Comparison of ENCODE assay signal across 8 cellular contexts in the genomic region with DNA sequence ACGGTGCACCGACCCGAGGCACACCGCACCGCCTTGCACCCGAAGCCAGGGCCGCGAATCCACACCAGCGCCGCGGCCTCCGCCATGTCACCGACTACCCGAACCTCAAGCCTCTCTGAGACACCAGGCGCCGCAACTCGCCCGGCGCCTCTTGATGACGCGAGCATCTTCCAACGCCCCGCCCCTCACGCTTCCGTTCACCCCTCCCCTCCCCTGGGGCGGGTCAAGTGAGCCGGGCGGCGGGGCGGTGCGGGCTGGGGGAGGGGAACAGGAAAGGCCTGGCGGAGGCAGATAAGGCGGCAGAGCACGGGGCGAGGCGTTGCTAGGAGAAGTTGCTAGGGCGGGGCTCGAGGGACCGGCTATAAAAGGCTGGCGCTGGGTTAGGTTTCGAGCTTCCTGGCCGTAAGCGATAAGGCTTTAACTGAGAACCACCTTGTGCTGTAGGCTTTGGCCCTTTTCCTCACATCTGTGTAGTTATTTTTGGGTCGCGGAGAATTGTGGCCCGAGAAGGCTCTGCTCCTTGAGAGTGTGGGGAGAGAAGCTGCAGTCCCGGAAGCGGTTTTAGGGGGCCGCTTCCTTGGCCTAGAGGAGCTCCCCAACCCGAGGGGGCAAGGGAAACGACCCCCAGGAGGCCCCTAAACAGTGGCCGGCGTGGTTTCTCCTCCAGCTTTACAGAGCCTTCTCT. TPM values are rescaled to one million over a fixed set of nuclear protein-coding genes. Genes with fewer than 3 reads are reported as not detected.
A peak's percentile ranks its signal among the peaks of the same experiment; 100 is the strongest.
DNase-seq lines count a peak whose midpoint lies in the region; ATAC-seq and TF ChIP-seq lines count a peak whose summit lies in the region.

A gene (minus strand): TSS at position 117 of the 685 bp plus-strand sequence. CDS start 31 bp downstream, at position 86.

- no peaks in the 10 kb centered on the region for H3K27me3 ChIP-seq in BLaER1 treated with 17β-estradiol and CSF1 and Interleukin-3, amounts not matched to agents 10 nM and 100 nM
- H3K27me3 ChIP-seq in left lung = no peaks in the 10 kb centered on the region

- H3K4me3 ChIP-seq in BLaER1 treated with 17β-estradiol and CSF1 and Interleukin-3, amounts not matched to agents 10 nM and 100 nM = peak within 1 kb of the TSS; percentile 78 to 93 (median 84)
- peak within 1 kb of the TSS; percentile 79 to 80 for H3K4me3 ChIP-seq in left lung

- ATAC-seq in GM19351 (IDR thresholded peaks at IDR 0.05; ENCODE audit: unreplicated experiment) (peak; percentile 78), HG03521 (IDR thresholded peaks at IDR 0.05; ENCODE audit: unreplicated experiment) (peak; percentile 84), left lung (peak; percentile 97)

- DNase-seq in NCI-H748 (lab: John Stamatoyannopoulos, UW; ENCODE audit: unreplicated experiment) (peak; percentile 95), dedifferentiated amniotic fluid mesenchymal stem cell (ENCODE audit: extremely low spot score) (peak; percentile 99), left lung (peak; percentile 100)
- DNase-seq in activated CD4-positive, alpha-beta T cell treated with anti-CD3 and anti-CD28 coated beads, Interleukin-2, amount 50 U/mL, for 1 hour = peak; percentile 100
- peak; percentile 99 to 100 for DNase-seq in stimulated activated CD4-positive, alpha-beta T cell treated with anti-CD3 and anti-CD28 coated beads, Interleukin-2, amount 100 ng/mL, for 48 hours

- no peak for TF ChIP-seq CTCF in left lung (IDR thresholded peaks at IDR 0.05)

- H3K4me2 ChIP-seq in BLaER1 treated with 17β-estradiol and CSF1 and Interleukin-3, amounts not matched to agents 10 nM and 100 nM = peak within 1 kb of the TSS; percentile 89 to 98 (median 95)

- H3K36me3 ChIP-seq in BLaER1 treated with 17β-estradiol and CSF1 and Interleukin-3, amounts not matched to agents 10 nM and 100 nM = peaks cover 9 to 22% (median 16%) of the 10 kb centered on the region in 11 experiments
- H3K36me3 ChIP-seq in left lung = peaks cover 0 to 7% of the 10 kb centered on the region in 2 donors

- no peaks in the 10 kb centered on the region for H3K9me3 ChIP-seq in BLaER1 treated with 17β-estradiol and CSF1 and Interleukin-3, amounts not matched to agents 10 nM and 100 nM (replicated peaks in 1 of 11)
- no peaks in the 10 kb centered on the region for H3K9me3 ChIP-seq in left lung

- peak within 1 kb of the TSS; percentile 92 to 100 (median 98) for H3K27ac ChIP-seq in BLaER1 treated with 17β-estradiol and CSF1 and Interleukin-3, amounts not matched to agents 10 nM and 100 nM
- H3K27ac ChIP-seq in left lung = peak within 1 kb of the TSS; percentile 97 to 100

- H4K20me1 ChIP-seq in BLaER1 treated with 17β-estradiol and CSF1 and Interleukin-3, amounts not matched to agents 10 nM and 100 nM = peaks cover 8 to 44% (median 18%) of the 10 kb centered on the region in 11 experiments; a peak in 15 of 22 replicates

- peak within 1 kb of the TSS; percentile 85 to 98 (median 93) for H3K9ac ChIP-seq in BLaER1 treated with 17β-estradiol and CSF1 and Interleukin-3, amounts not matched to agents 10 nM and 100 nM

- intact Hi-C loops in left lung (cut with DNase I) = no loop called here

- H3K4me1 ChIP-seq in BLaER1 treated with 17β-estradiol and CSF1 and Interleukin-3, amounts not matched to agents 10 nM and 100 nM = peaks cover 67 to 81% (median 74%) of the 10 kb centered on the region in 10 experiments
- H3K4me1 ChIP-seq in left lung = peaks cover 13 to 82% of the 10 kb centered on the region in 2 donors

RNA-seq across cellular contexts. Expression of the gene that starts here (rescaled TPM):
- 10 to 100 TPM; 15.8 to 17.1 TPM for total RNA-seq in left lung

Comparison
In these comparisons a context has a peak if more than half of its experiments do, and no peak if none do; other contexts are left out.
1. Peak in every context shown above with its lines: DNase-seq, ATAC-seq, H3K4me3 ChIP-seq and H3K27ac ChIP-seq.